ENCODE assay signal across 7 cellular contexts in genomic region chr11:67286621-67287333, GRCh38. TPM values are rescaled to one million over a fixed set of nuclear protein-coding genes. Genes with fewer than 3 reads are reported as not detected.
DNase-seq lines count a peak whose midpoint lies in the region; ATAC-seq, FAIRE-seq and TF ChIP-seq lines count a peak whose summit lies in the region.

No MANE protein-coding gene starts in this region.

- peak overlapping the region; percentile 99 for H3K27ac Mint-ChIP-seq in activated CD4-positive, alpha-beta memory T cell treated with anti-CD3 and anti-CD28 coated beads, Interleukin-2, amount 10 ng/mL, durations not matched to agents 7 days and 5 days

- H3K9me2 ChIP-seq in hepatocyte (replicated peaks; ENCODE audit: insufficient read depth) = no peaks in the 10 kb centered on the region

- H2BK20ac ChIP-seq in IMR-90 (ENCODE audit: low read depth, low read length) = no peak overlapping the region

- TF ChIP-seq POLR2A in IMR-90 (IDR thresholded peaks at IDR 0.05; ENCODE audit: low read depth, low read length) = no peak

- H3K36me3 ChIP-seq in IMR-90 (ENCODE audit: control insufficient read depth, insufficient read depth, low read length) (peaks cover 57% of the 10 kb centered on the region), hepatocyte (replicated peaks; ENCODE audit: insufficient read depth, low read depth) (no peaks in the 10 kb centered on the region), stomach smooth muscle (ENCODE audit: control insufficient read depth in 2 of 2, insufficient read depth in 2 of 2, low read length in 2 of 2) (peaks cover 32 to 40% of the 10 kb centered on the region in 2 donors)

- TF ChIP-seq CTCF in IMR-90 (conservative IDR thresholded peaks at IDR 0.05; ENCODE audit: low read depth, low read length) (no peak), hepatocyte (IDR thresholded peaks at IDR 0.05; ENCODE audit: poor library complexity) (no peak)

- H3K9me3 Mint-ChIP-seq in activated CD4-positive, alpha-beta memory T cell treated with anti-CD3 and anti-CD28 coated beads, Interleukin-2, amount 10 ng/mL, durations not matched to agents 7 days and 5 days = no peaks in the 10 kb centered on the region

- no peak overlapping the region; the same call in 1 of the 2 replicates for H3K4ac ChIP-seq in IMR-90 (ENCODE audit: low read depth, low read length)

- H2AFZ ChIP-seq in IMR-90 (replicated peaks; ENCODE audit: low read length, poor library complexity) = no peak overlapping the region
- no peak overlapping the region for H2AFZ ChIP-seq in hepatocyte

- DNase-seq in IMR-90 (no peak), hepatocyte (ENCODE audit: low spot score) (no peak), RCC 7860 (ENCODE audit: low spot score) (no peak), superior temporal gyrus (ENCODE audit: extremely low spot score) (no peak), SW480 (ENCODE audit: low spot score) (no peak)
- DNase-seq in activated CD4-positive, alpha-beta memory T cell treated with anti-CD3 and anti-CD28 coated beads, Interleukin-2, amount 10 ng/mL, durations not matched to agents 7 days and 5 days = peak; percentile 36

- H4K91ac ChIP-seq in IMR-90 (ENCODE audit: insufficient read depth, low read depth, low read length) = no peak overlapping the region

- ATAC-seq in IMR-90 (ENCODE audit: low read depth) = no peak

- no TSS peak for BruUV-seq in IMR-90 (replicated peaks; lab: Mats Ljungman, UMichigan)

- H2AK9ac ChIP-seq in IMR-90 (replicated peaks; ENCODE audit: low read depth, low read length, poor library complexity) = peak overlapping the region; percentile 76

- dilution Hi-C loops in IMR-90 (cut with HindIII; ENCODE audit: low sequenced_read_pairs, unreplicated experiment) = no loop called here

- intact Hi-C loops in IMR-90 (cut with micrococcal nuclease) = no loop called here

- no peaks in the 10 kb centered on the region for H3K27me3 Mint-ChIP-seq in activated CD4-positive, alpha-beta memory T cell treated with anti-CD3 and anti-CD28 coated beads, Interleukin-2, amount 10 ng/mL, durations not matched to agents 7 days and 5 days

- H3K79me2 ChIP-seq in hepatocyte = peaks cover 16% of the 10 kb centered on the region

- H2AK5ac ChIP-seq in IMR-90 (ENCODE audit: low read depth, low read length) = peak overlapping the region; percentile 99

- H3K9me1 ChIP-seq in IMR-90 (ENCODE audit: insufficient read depth, low read length) = peaks cover 19% of the 10 kb centered on the region; the same call in 1 of the 2 replicates

- no peak overlapping the region for H3K27ac ChIP-seq in IMR-90 (ENCODE audit: insufficient read depth, low read length)
- peak overlapping the region; percentile 99 for H3K27ac ChIP-seq in hepatocyte
- peak overlapping the region; percentile 98 for H3K27ac ChIP-seq in stomach smooth muscle (ENCODE audit: low read length)

- H3K27me3 ChIP-seq in IMR-90 (ENCODE audit: control insufficient read depth, insufficient read depth, low read length) = no peaks in the 10 kb centered on the region
- H3K27me3 ChIP-seq in hepatocyte = no peaks in the 10 kb centered on the region
- H3K27me3 ChIP-seq in stomach smooth muscle (ENCODE audit: control insufficient read depth in 1 of 2, insufficient read depth in 2 of 2, low read length in 2 of 2) = no peaks in the 10 kb centered on the region

- CTCF ChIA-PET in IMR-90 (lab: Yijun Ruan, JAX) = no interaction called here
- CTCF ChIA-PET in activated CD4-positive, alpha-beta memory T cell treated with anti-CD3 and anti-CD28 coated beads, Interleukin-2, amount 10 ng/mL, durations not matched to agents 7 days and 5 days (lab: Charles Lee) = interaction anchor here (1.4 to 3.8 kb wide), 4 partner anchors 9 to 19 kb away, joined by 5 to 32 read pairs (median 18); partner anchors contain the start of genes GRK2 and SSH3

- in situ Hi-C loops in IMR-90 (cut with MboI; ENCODE audit: low sequenced_read_pairs) = no loop called here

- H3K23ac ChIP-seq in IMR-90 (ENCODE audit: low read depth, low read length) = no peak overlapping the region

- H3K4me1 ChIP-seq in IMR-90 (ENCODE audit: control insufficient read depth, insufficient read depth, low read length) (peaks cover 15% of the 10 kb centered on the region), hepatocyte (ENCODE audit: insufficient read depth) (peaks cover 20% of the 10 kb centered on the region), stomach smooth muscle (ENCODE audit: control insufficient read depth, insufficient read depth, low read length) (peaks cover 45% of the 10 kb centered on the region)

- H4K8ac ChIP-seq in IMR-90 (ENCODE audit: low read depth in 2 of 2, low read length in 2 of 2) = peak overlapping the region in 1 of 2 experiments; percentile 100; a peak in 1 of 4 replicates

- H3K56ac ChIP-seq in IMR-90 (ENCODE audit: extremely low read depth, insufficient read depth, low read length) = no peak overlapping the region

- POLR2A ChIA-PET in IMR-90 (lab: Charles Lee; ENCODE audit: unreplicated experiment) = no interaction called here
- POLR2A ChIA-PET in activated CD4-positive, alpha-beta memory T cell treated with anti-CD3 and anti-CD28 coated beads, Interleukin-2, amount 10 ng/mL, durations not matched to agents 7 days and 5 days (lab: Charles Lee) = interaction anchor here (1.3 to 12.9 kb wide), 8 partner anchors 14 to 150 kb away, joined by 3 to 494 read pairs (median 34); partner anchors contain the start of genes GRK2, PPP1CA, PTPRCAP and SSH3

- no peaks in the 10 kb centered on the region for H3K9me3 ChIP-seq in IMR-90 (ENCODE audit: control insufficient read depth, insufficient read depth, low read length)
- no peaks in the 10 kb centered on the region for H3K9me3 ChIP-seq in hepatocyte (ENCODE audit: low read depth)
- no peaks in the 10 kb centered on the region for H3K9me3 ChIP-seq in stomach smooth muscle (ENCODE audit: control insufficient read depth in 2 of 2, low read length in 2 of 2)

- 94% methylated on average over 3 of the region's 8 CpGs; no CpG with 5 or more reads in 1 of the 2 experiments for WGBS in IMR-90 (ENCODE audit: extremely low coverage in 2 of 2, insufficient read length in 1 of 2), 2 experiments
- 94% methylated on average over 7 of the region's 8 CpGs for WGBS in hepatocyte (ENCODE audit: low lambda C conversion rate, missing lambda C conversion rate)

- H4K20me1 ChIP-seq in IMR-90 (ENCODE audit: insufficient read depth, low read length) (peaks cover 3% of the 10 kb centered on the region; the same call in 1 of the 2 replicates), hepatocyte (ENCODE audit: insufficient read depth, poor library complexity, severe bottlenecking) (no peaks in the 10 kb centered on the region)

- H2BK15ac ChIP-seq in IMR-90 (ENCODE audit: low read depth, low read length) = no peak overlapping the region

- no peak overlapping the region for H4K5ac ChIP-seq in IMR-90 (ENCODE audit: low read depth, low read length)

- no peak overlapping the region for H3K18ac ChIP-seq in IMR-90 (ENCODE audit: low read depth, low read length)

- H3K4me1 Mint-ChIP-seq in activated CD4-positive, alpha-beta memory T cell treated with anti-CD3 and anti-CD28 coated beads, Interleukin-2, amount 10 ng/mL, durations not matched to agents 7 days and 5 days = peaks cover 66% of the 10 kb centered on the region

- H3K4me2 ChIP-seq in IMR-90 (ENCODE audit: low read depth, low read length) (no peak overlapping the region), hepatocyte (no peak overlapping the region)

- no peak for FAIRE-seq in RCC 7860 (lab: Jason Lieb, UNC)

- H3K36me3 Mint-ChIP-seq in activated CD4-positive, alpha-beta memory T cell treated with anti-CD3 and anti-CD28 coated beads, Interleukin-2, amount 10 ng/mL, durations not matched to agents 7 days and 5 days (ENCODE audit: low read depth) = peaks cover 76% of the 10 kb centered on the region

- no peak overlapping the region for H3K14ac ChIP-seq in IMR-90 (replicated peaks; ENCODE audit: low read depth, low read length)

- H3K4me3 ChIP-seq in IMR-90 (ENCODE audit: insufficient read depth, low read depth, low read length) (no peak overlapping the region), hepatocyte (no peak overlapping the region), stomach smooth muscle (ENCODE audit: low read length in 2 of 2) (no peak overlapping the region)

- H3K9ac ChIP-seq in IMR-90 (ENCODE audit: low read depth, low read length) = no peak overlapping the region
- peak overlapping the region; percentile 18 to 94 for H3K9ac ChIP-seq in stomach smooth muscle (ENCODE audit: low read length in 2 of 2)

- no peak for TF ChIP-seq RAD21 in IMR-90 (IDR thresholded peaks at IDR 0.05; ENCODE audit: low read length)

- H2BK5ac ChIP-seq in IMR-90 (ENCODE audit: low read depth, low read length, poor library complexity, severe bottlenecking) = no peak overlapping the region

- H2BK120ac ChIP-seq in IMR-90 (ENCODE audit: low read depth, low read length) = no peak overlapping the region

- peaks cover 10 to 43% of the 10 kb centered on the region in 2 experiments; a peak in 3 of 4 replicates for H3K79me1 ChIP-seq in IMR-90 (ENCODE audit: low read depth in 1 of 2, low read length in 2 of 2)

- H3K4me3 Mint-ChIP-seq in activated CD4-positive, alpha-beta memory T cell treated with anti-CD3 and anti-CD28 coated beads, Interleukin-2, amount 10 ng/mL, durations not matched to agents 7 days and 5 days = peak overlapping the region; percentile 74

RNA-seq across cellular contexts. Expression of gene ANKRD13D, which starts 2.3 kb away (rescaled TPM):
- total RNA-seq in IMR-90 (2012; rRNA removed) = 7.3 and 8.1 TPM in 2 replicates
- polyA plus RNA-seq in IMR-90 (2012; rRNA removed) = 38.4 and 44.0 TPM in 2 replicates
- 31.2 and 35.3 TPM in 2 replicates for polyA plus RNA-seq in IMR-90 (2012; cell fraction: cytosol; rRNA removed)
- 129 and 331 TPM in 2 replicates for polyA plus RNA-seq in IMR-90 (2012; cell fraction: nucleus; rRNA removed; ENCODE audit: low replicate concordance)
- total RNA-seq in activated CD4-positive, alpha-beta memory T cell treated with anti-CD3 and anti-CD28 coated beads, Interleukin-2, amount 10 ng/mL, durations not matched to agents 7 days and 5 days = 100 to 1,000 TPM; 157 to 163 TPM
- 22.1 and 25.3 TPM in 2 replicates for total RNA-seq in hepatocyte
- 43.9 and 49.5 TPM in 2 replicates for polyA plus RNA-seq in hepatocyte

RNA-seq across cellular contexts. Expression of gene SSH3, which starts 16.6 kb away (rescaled TPM):
- total RNA-seq in IMR-90 (2012; rRNA removed) = 7.3 and 7.8 TPM in 2 replicates
- polyA plus RNA-seq in IMR-90 (2012; rRNA removed) = 26.7 and 29.2 TPM in 2 replicates
- polyA plus RNA-seq in IMR-90 (2012; cell fraction: cytosol; rRNA removed) = 14.4 and 25.5 TPM in 2 replicates
- 83.1 and 197 TPM in 2 replicates for polyA plus RNA-seq in IMR-90 (2012; cell fraction: nucleus; rRNA removed; ENCODE audit: low replicate concordance)
- total RNA-seq in activated CD4-positive, alpha-beta memory T cell treated with anti-CD3 and anti-CD28 coated beads, Interleukin-2, amount 10 ng/mL, durations not matched to agents 7 days and 5 days = 10 to 100 TPM; 15.4 to 19.0 TPM
- 27.7 and 29.7 TPM in 2 replicates for total RNA-seq in hepatocyte
- polyA plus RNA-seq in hepatocyte = 49.5 and 66.4 TPM in 2 replicates

RNA-seq across cellular contexts. Expression of gene GRK2, which starts 20.5 kb away (rescaled TPM):
- total RNA-seq in IMR-90 (2012; rRNA removed) (23.9 and 26.7 TPM in 2 replicates), hepatocyte (41.4 and 57.3 TPM in 2 replicates)
- polyA plus RNA-seq in IMR-90 (2012; rRNA removed) (41.8 and 45.8 TPM in 2 replicates), hepatocyte (59.6 and 64.1 TPM in 2 replicates)
- polyA plus RNA-seq in IMR-90 (2012; cell fraction: cytosol; rRNA removed) = 23.5 and 42.3 TPM in 2 replicates
- polyA plus RNA-seq in IMR-90 (2012; cell fraction: nucleus; rRNA removed; ENCODE audit: low replicate concordance) = 130 and 275 TPM in 2 replicates
- total RNA-seq in activated CD4-positive, alpha-beta memory T cell treated with anti-CD3 and anti-CD28 coated beads, Interleukin-2, amount 10 ng/mL, durations not matched to agents 7 days and 5 days = 100 to 1,000 TPM; 333 to 338 TPM
